Comparison of ENCODE assay signal across 23 cellular contexts in the genomic region with DNA sequence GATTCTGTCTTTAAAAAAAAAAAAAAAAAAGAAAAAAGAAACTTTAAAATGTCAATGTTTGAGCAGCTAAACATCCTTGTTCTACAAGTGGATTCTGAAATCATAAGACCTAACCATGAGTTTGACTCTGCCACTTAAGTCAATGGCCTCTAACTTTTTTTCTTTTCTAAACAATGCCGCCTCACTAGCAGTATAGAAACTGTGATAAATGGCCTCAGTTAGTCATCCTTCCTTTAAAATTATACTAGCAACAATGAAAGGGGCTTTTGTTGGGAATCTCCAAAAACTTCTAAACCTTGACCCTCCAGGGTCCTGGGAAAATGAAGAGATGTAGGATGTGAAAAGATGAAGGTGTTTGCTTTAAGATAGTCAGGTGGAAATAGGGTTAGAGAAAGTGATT.
"Had no signal": no experiment of that assay in that cellular context is flagged by ENCODE, and none has a peak within 500 bp of the region (broad histone marks: within the 10 kb centered on the region; RNA-seq: fewer than 3 reads in every experiment).

No MANE protein-coding gene starts in this region.

- H3K4me1 ChIP-seq: parathyroid adenoma, psoas muscle, thyroid gland, upper lobe of left lung had no signal

- H3K27ac ChIP-seq: neural progenitor cell, ovary, parathyroid adenoma, psoas muscle, right lobe of liver, sigmoid colon, stomach, thoracic aorta, thyroid gland, tibial nerve, upper lobe of left lung, vagina had no signal

- H3K9me3 ChIP-seq: ovary, psoas muscle, right lobe of liver, sigmoid colon, stomach, thoracic aorta, thyroid gland, tibial nerve, upper lobe of left lung, vagina had no signal

- H3K36me3 ChIP-seq: neural progenitor cell, ovary, right lobe of liver, sigmoid colon, stomach, thoracic aorta, thyroid gland, tibial nerve, upper lobe of left lung, vagina had no signal

- H3K27me3 ChIP-seq: neural progenitor cell, ovary, right lobe of liver, sigmoid colon, stomach, thyroid gland, tibial nerve, upper lobe of left lung, vagina had no signal

- DNase-seq: occipital lobe; ovary; psoas muscle; right cardiac atrium; right lobe of liver; sigmoid colon; small intestine; stimulated activated CD4-positive, alpha-beta T cell treated with anti-CD3 and anti-CD28 coated beads, Interleukin-15, amount 100 ng/mL, for 24 hours; stimulated activated CD4-positive, alpha-beta T cell treated with anti-CD3 and anti-CD28 coated beads, Interleukin-2, amount 100 ng/mL, for 24 hours; stimulated activated CD4-positive, alpha-beta T cell treated with anti-CD3 and anti-CD28 coated beads, Interleukin-2, amount 100 ng/mL, for 48 hours; stimulated activated CD4-positive, alpha-beta T cell treated with anti-CD3 and anti-CD28 coated beads, Interleukin-4, amount 100 ng/mL, for 24 hours; stimulated activated naive B cell treated with anti-CD40 and anti-IgM and Interleukin-4, amounts not matched to agents 10 μg/mL and 1 μg/mL and 100 μg/mL, for 72 hours; stimulated activated naive CD4-positive, alpha-beta T cell treated with Interleukin-2 at 50 U/mL for 16 hours; stomach; thyroid gland; trophoblast cell had no signal

- H3K4me3 ChIP-seq: neural progenitor cell, ovary, psoas muscle, right lobe of liver, sigmoid colon, stomach, thoracic aorta, thyroid gland, tibial nerve, upper lobe of left lung, vagina had no signal

- ATAC-seq: psoas muscle; right cardiac atrium; right lobe of liver; stimulated activated effector memory CD8-positive, alpha-beta T cell treated with anti-CD3 and anti-CD28 coated beads, Interleukin-12 subunit alpha, Interleukin-12 subunit beta, amount 100 ng/mL, for 72 hours; stimulated activated naive B cell treated with anti-CD40 and anti-IgM and Interleukin-4, amounts not matched to agents 10 μg/mL and 1 μg/mL and 100 μg/mL, for 72 hours had no signal
